Comparison of ENCODE assay signal across 31 cellular contexts in the genomic region with DNA sequence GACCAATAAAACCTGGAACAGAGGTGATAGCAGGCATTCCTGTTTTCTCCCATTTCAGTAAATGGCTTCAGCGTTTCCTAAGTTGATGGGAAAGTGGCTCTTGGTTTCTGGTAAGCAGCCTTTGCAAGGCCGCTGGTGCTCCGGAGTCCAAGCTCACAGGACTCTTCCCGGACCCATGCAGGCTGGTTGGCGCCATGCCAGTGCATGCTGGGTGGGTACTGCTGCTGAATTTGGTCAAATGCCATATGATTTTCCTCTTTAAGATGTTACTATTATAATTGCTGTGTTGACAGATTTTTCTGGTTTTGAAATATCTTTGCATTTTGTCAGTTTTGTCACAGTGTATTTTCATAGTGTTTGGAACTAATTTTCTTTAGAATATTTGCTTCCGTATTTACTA. TPM values are rescaled to one million over a fixed set of nuclear protein-coding genes. Genes with fewer than 3 reads are reported as not detected.
A peak's percentile ranks its signal among the peaks of the same experiment; 100 is the strongest.
DNase-seq lines count a peak whose midpoint lies in the region; ATAC-seq and TF ChIP-seq lines count a peak whose summit lies in the region.
"Had no signal": no experiment of that assay in that cellular context is flagged by ENCODE, and none has a peak within 500 bp of the region (broad histone marks: within the 10 kb centered on the region; RNA-seq: fewer than 3 reads in every experiment).

No MANE protein-coding gene starts in this region.

- H2BK5ac ChIP-seq in IMR-90 (ENCODE audit: low read depth, low read length, poor library complexity, severe bottlenecking): no peak overlapping the region

- peaks cover 27 to 45% of the 10 kb centered on the region in 2 donors for H3K4me1 Mint-ChIP-seq in natural killer cell
- peaks cover 19 to 37% of the 10 kb centered on the region in 2 donors for H3K4me1 Mint-ChIP-seq in natural killer cell treated with Interleukin-12 subunit alpha and Interleukin-12 subunit beta and Interleukin-15 and Interleukin-18, amount 100 ng/mL, for 72 hours (ENCODE audit: low read depth in 2 of 2)
- peaks cover 45% of the 10 kb centered on the region for H3K4me1 Mint-ChIP-seq in central memory CD8-positive, alpha-beta T cell

- no peak overlapping the region for H2BK120ac ChIP-seq in IMR-90 (ENCODE audit: low read depth, low read length)

- no peak overlapping the region for H3K4ac ChIP-seq in IMR-90 (ENCODE audit: low read depth, low read length)

- no peak overlapping the region for H3K4me2 ChIP-seq in IMR-90 (ENCODE audit: low read depth, low read length)
- H3K4me2 ChIP-seq: KMS-11 had no signal

- TF ChIP-seq POLR2A in IMR-90 (IDR thresholded peaks at IDR 0.05; ENCODE audit: low read depth, low read length): no peak

- H3K4me3 ChIP-seq in IMR-90 (ENCODE audit: insufficient read depth, low read depth, low read length) (no peak overlapping the region), brain microvascular endothelial cell (ENCODE audit: low read depth, low read length) (no peak overlapping the region)
- H3K4me3 ChIP-seq: adrenal gland, body of pancreas, gastrocnemius medialis, lower lobe of right lung, prostate gland had no signal

- peaks cover 3% of the 10 kb centered on the region; the same call in 1 of the 2 replicates for H4K20me1 ChIP-seq in IMR-90 (ENCODE audit: insufficient read depth, low read length)

- 38% methylated on average over 3 of the region's 6 CpGs; no CpG with 5 or more reads in 1 of the 2 experiments for WGBS in IMR-90 (ENCODE audit: extremely low coverage in 2 of 2, insufficient read length in 1 of 2), 2 experiments

- no peak for TF ChIP-seq RAD21 in IMR-90 (IDR thresholded peaks at IDR 0.05; ENCODE audit: low read length)

- H4K5ac ChIP-seq in IMR-90 (ENCODE audit: low read depth, low read length): no peak overlapping the region

- H3K23ac ChIP-seq in IMR-90 (ENCODE audit: low read depth, low read length): no peak overlapping the region

- DNase-seq in natural killer cell (no peak), IMR-90 (no peak), brain microvascular endothelial cell (no peak), AG08395 (ENCODE audit: low spot score) (no peak)
- DNase-seq in natural killer cell treated with Interleukin-12 subunit alpha and Interleukin-12 subunit beta and Interleukin-15 and Interleukin-18, amount 100 ng/mL, for 72 hours (ENCODE audit: low spot score): no peak
- DNase-seq in central memory CD8-positive, alpha-beta T cell (ENCODE audit: low spot score in 2 of 2): no peak
- DNase-seq in activated naive CD4-positive, alpha-beta T cell (lab: John Stamatoyannopoulos, UW): no peak
- DNase-seq: activated CD4-positive, alpha-beta T cell treated with anti-CD3 and anti-CD28 coated beads, Interleukin-2, amount 50 U/mL, for 4 hours; activated CD8-positive, alpha-beta memory T cell treated with anti-CD3 and anti-CD28 coated beads, Interleukin-2, amount 10 ng/mL, durations not matched to agents 7 days and 5 days; activated naive CD4-positive, alpha-beta T cell treated with anti-CD3 and anti-CD28 coated beads for 36 hours; activated T-cell treated with anti-CD3 and anti-CD28 coated beads, Interleukin-2, amount 50 U/mL, for 48 hours; body of pancreas; CD4-positive, alpha-beta memory T cell; gastrocnemius medialis; GOT3; HFFc6; kidney glomerular epithelial cell; lower lobe of right lung; naive thymus-derived CD8-positive, alpha-beta T cell; NCI-H2029 treated with DMSO at 0.1 percent for 48 hours; NCI-H2227 treated with DMSO at 0.1 percent for 48 hours; NCI-H774; occipital lobe had no signal

- H3K27ac ChIP-seq in IMR-90 (ENCODE audit: insufficient read depth, low read length) (no peak overlapping the region), brain microvascular endothelial cell (no peak overlapping the region)
- H3K27ac ChIP-seq: body of pancreas, gastrocnemius medialis, KMS-11, lower lobe of right lung, prostate gland, RWPE1 had no signal

- POLR2A ChIA-PET in IMR-90 (lab: Charles Lee; ENCODE audit: unreplicated experiment): no interaction called here

- no peak for TF ChIP-seq CTCF in natural killer cell (IDR thresholded peaks at IDR 0.05)
- TF ChIP-seq CTCF in IMR-90 (conservative IDR thresholded peaks at IDR 0.05; ENCODE audit: low read depth, low read length): no peak
- TF ChIP-seq CTCF in brain microvascular endothelial cell (IDR thresholded peaks at IDR 0.05; ENCODE audit: low read depth, low read length, missing control alignments): no peak

- BruUV-seq in IMR-90 (replicated peaks; lab: Mats Ljungman, UMichigan): no TSS peak

- H3K14ac ChIP-seq in IMR-90 (replicated peaks; ENCODE audit: low read depth, low read length): no peak overlapping the region

- H3K18ac ChIP-seq in IMR-90 (ENCODE audit: low read depth, low read length): no peak overlapping the region

- peak overlapping the region; percentile 27 to 56 for H3K27ac Mint-ChIP-seq in natural killer cell
- H3K27ac Mint-ChIP-seq in natural killer cell treated with Interleukin-12 subunit alpha and Interleukin-12 subunit beta and Interleukin-15 and Interleukin-18, amount 100 ng/mL, for 72 hours: no peak overlapping the region
- H3K27ac Mint-ChIP-seq in central memory CD8-positive, alpha-beta T cell (ENCODE audit: low read depth): peak overlapping the region; percentile 51
- H3K27ac Mint-ChIP-seq: activated CD8-positive, alpha-beta memory T cell treated with anti-CD3 and anti-CD28 coated beads, Interleukin-2, amount 10 ng/mL, durations not matched to agents 7 days and 5 days; activated naive CD4-positive, alpha-beta T cell treated with anti-CD3 and anti-CD28 coated beads for 36 hours; HFFc6; T-helper 1 cell treated with Interleukin-12 subunit alpha and Interleukin-12 subunit beta and Interleukin-4 antibody, amounts not matched to agents 30 μg/mL and 1 μg/mL, for 36 hours; type B pancreatic cell had no signal

- H3K4me3 Mint-ChIP-seq in natural killer cell: no peak overlapping the region
- H3K4me3 Mint-ChIP-seq in natural killer cell treated with Interleukin-12 subunit alpha and Interleukin-12 subunit beta and Interleukin-15 and Interleukin-18, amount 100 ng/mL, for 72 hours: no peak overlapping the region
- H3K4me3 Mint-ChIP-seq in central memory CD8-positive, alpha-beta T cell: no peak overlapping the region
- H3K4me3 Mint-ChIP-seq: activated CD8-positive, alpha-beta memory T cell treated with anti-CD3 and anti-CD28 coated beads, Interleukin-2, amount 10 ng/mL, durations not matched to agents 7 days and 5 days; activated naive CD4-positive, alpha-beta T cell treated with anti-CD3 and anti-CD28 coated beads for 36 hours; HFFc6; naive thymus-derived CD8-positive, alpha-beta T cell; stimulated activated memory B cell treated with anti-CD40 and anti-IgM and Interleukin-4, amounts not matched to agents 10 μg/mL and 1 μg/mL and 100 μg/mL, for 72 hours; T-helper 1 cell treated with Interleukin-12 subunit alpha and Interleukin-12 subunit beta and Interleukin-4 antibody, amounts not matched to agents 30 μg/mL and 1 μg/mL, for 36 hours; type B pancreatic cell had no signal

- intact Hi-C loops in natural killer cell (cut with micrococcal nuclease) (no loop called here), IMR-90 (cut with micrococcal nuclease) (no loop called here)

- no peak overlapping the region for H3K9ac ChIP-seq in IMR-90 (ENCODE audit: low read depth, low read length)
- H3K9ac ChIP-seq: KMS-11 had no signal

- H3K27me3 ChIP-seq in IMR-90 (ENCODE audit: control insufficient read depth, insufficient read depth, low read length): peaks cover 2% of the 10 kb centered on the region; the same call in 1 of the 2 replicates
- no peaks in the 10 kb centered on the region for H3K27me3 ChIP-seq in brain microvascular endothelial cell (replicated peaks)
- H3K27me3 ChIP-seq: adrenal gland, body of pancreas, gastrocnemius medialis had no signal

- H3K36me3 Mint-ChIP-seq in natural killer cell: peaks cover 7% of the 10 kb centered on the region
- H3K36me3 Mint-ChIP-seq in natural killer cell treated with Interleukin-12 subunit alpha and Interleukin-12 subunit beta and Interleukin-15 and Interleukin-18, amount 100 ng/mL, for 72 hours: peaks cover 4% of the 10 kb centered on the region
- peaks cover 18% of the 10 kb centered on the region for H3K36me3 Mint-ChIP-seq in central memory CD8-positive, alpha-beta T cell (ENCODE audit: insufficient read depth)

- H2BK20ac ChIP-seq in IMR-90 (ENCODE audit: low read depth, low read length): no peak overlapping the region

- H2AK5ac ChIP-seq in IMR-90 (ENCODE audit: low read depth, low read length): no peak overlapping the region

- dilution Hi-C loops in IMR-90 (cut with HindIII; ENCODE audit: low sequenced_read_pairs, unreplicated experiment): no loop called here

- H3K9me1 ChIP-seq in IMR-90 (ENCODE audit: insufficient read depth, low read length): peaks cover 3% of the 10 kb centered on the region; the same call in 1 of the 2 replicates

- H3K9me3 Mint-ChIP-seq in natural killer cell: no peaks in the 10 kb centered on the region
- no peaks in the 10 kb centered on the region for H3K9me3 Mint-ChIP-seq in natural killer cell treated with Interleukin-12 subunit alpha and Interleukin-12 subunit beta and Interleukin-15 and Interleukin-18, amount 100 ng/mL, for 72 hours
- no peaks in the 10 kb centered on the region for H3K9me3 Mint-ChIP-seq in central memory CD8-positive, alpha-beta T cell
- H3K9me3 Mint-ChIP-seq: type B pancreatic cell had no signal

- in situ Hi-C loops in IMR-90 (cut with MboI; ENCODE audit: low sequenced_read_pairs): no loop called here
- in situ Hi-C loops in brain microvascular endothelial cell (cut with HindIII; ENCODE audit: low pct_ligation_motif_present, low sequenced_read_pairs): no loop called here

- no peak overlapping the region for H3K56ac ChIP-seq in IMR-90 (ENCODE audit: extremely low read depth, insufficient read depth, low read length)

- ATAC-seq in natural killer cell (no peak), IMR-90 (ENCODE audit: low read depth) (no peak)
- no peak for ATAC-seq in natural killer cell treated with Interleukin-12 subunit alpha and Interleukin-12 subunit beta and Interleukin-15 and Interleukin-18, amount 100 ng/mL, for 72 hours
- ATAC-seq in central memory CD8-positive, alpha-beta T cell (replicated peaks; ENCODE audit: extremely low read depth, poor library complexity, severe bottlenecking): no peak
- ATAC-seq: activated CD4-positive, CD25-positive, alpha-beta regulatory T cell treated with anti-CD3 and anti-CD28 coated beads, Interleukin-2, amount 50 U/mL, for 24 hours; activated CD8-positive, alpha-beta memory T cell treated with anti-CD3 and anti-CD28 coated beads, Interleukin-2, amount 10 ng/mL, durations not matched to agents 7 days and 5 days; body of pancreas; gastrocnemius medialis; lower lobe of right lung; naive thymus-derived CD8-positive, alpha-beta T cell; stimulated activated memory B cell treated with anti-CD40 and anti-IgM and Interleukin-4, amounts not matched to agents 10 μg/mL and 1 μg/mL and 100 μg/mL, for 72 hours had no signal

- H2AK9ac ChIP-seq in IMR-90 (replicated peaks; ENCODE audit: low read depth, low read length, poor library complexity): no peak overlapping the region

- H2BK15ac ChIP-seq in IMR-90 (ENCODE audit: low read depth, low read length): no peak overlapping the region

- no peaks in the 10 kb centered on the region for H3K4me1 ChIP-seq in IMR-90 (ENCODE audit: control insufficient read depth, insufficient read depth, low read length)
- H3K4me1 ChIP-seq: prostate gland had no signal

- CTCF ChIA-PET in IMR-90 (lab: Yijun Ruan, JAX): no interaction called here

- no peaks in the 10 kb centered on the region for H3K27me3 Mint-ChIP-seq in natural killer cell (ENCODE audit: low read depth in 2 of 2)
- no peaks in the 10 kb centered on the region for H3K27me3 Mint-ChIP-seq in natural killer cell treated with Interleukin-12 subunit alpha and Interleukin-12 subunit beta and Interleukin-15 and Interleukin-18, amount 100 ng/mL, for 72 hours
- no peaks in the 10 kb centered on the region for H3K27me3 Mint-ChIP-seq in central memory CD8-positive, alpha-beta T cell
- H3K27me3 Mint-ChIP-seq: activated CD8-positive, alpha-beta memory T cell treated with anti-CD3 and anti-CD28 coated beads, Interleukin-2, amount 10 ng/mL, durations not matched to agents 7 days and 5 days; CD4-positive, alpha-beta memory T cell; naive thymus-derived CD8-positive, alpha-beta T cell; stimulated activated memory B cell treated with anti-CD40 and anti-IgM and Interleukin-4, amounts not matched to agents 10 μg/mL and 1 μg/mL and 100 μg/mL, for 72 hours had no signal

- no peak overlapping the region for H2AFZ ChIP-seq in IMR-90 (replicated peaks; ENCODE audit: low read length, poor library complexity)

- H3K36me3 ChIP-seq in IMR-90 (ENCODE audit: control insufficient read depth, insufficient read depth, low read length): no peaks in the 10 kb centered on the region
- no peaks in the 10 kb centered on the region for H3K36me3 ChIP-seq in brain microvascular endothelial cell (replicated peaks)
- H3K36me3 ChIP-seq: adrenal gland, gastrocnemius medialis, prostate gland had no signal

- no peaks in the 10 kb centered on the region for H3K9me3 ChIP-seq in IMR-90 (ENCODE audit: control insufficient read depth, insufficient read depth, low read length)
- H3K9me3 ChIP-seq: adrenal gland, body of pancreas, gastrocnemius medialis, lower lobe of right lung, prostate gland had no signal

- H4K91ac ChIP-seq in IMR-90 (ENCODE audit: insufficient read depth, low read depth, low read length): no peak overlapping the region

- H4K8ac ChIP-seq in IMR-90 (ENCODE audit: low read depth in 2 of 2, low read length in 2 of 2): no peak overlapping the region

- H3K79me1 ChIP-seq in IMR-90 (ENCODE audit: low read depth in 1 of 2, low read length in 2 of 2): no peaks in the 10 kb centered on the region

RNA-seq across cellular contexts. Expression of a gene that starts 27.7 kb away (rescaled TPM):
- total RNA-seq in natural killer cell: 100 to 1,000 TPM; 716 to 779 (median 736) TPM
- 100 to 1,000 TPM; 149 to 210 TPM for total RNA-seq in natural killer cell treated with Interleukin-12 subunit alpha and Interleukin-12 subunit beta and Interleukin-15 and Interleukin-18, amount 100 ng/mL, for 72 hours
- total RNA-seq in IMR-90 (2012; rRNA removed): 78.7 and 107 TPM in 2 replicates
- polyA plus RNA-seq in IMR-90 (2012; rRNA removed): 56.7 and 65.9 TPM in 2 replicates
- 15.8 and 38.8 TPM in 2 replicates for polyA plus RNA-seq in IMR-90 (2012; cell fraction: cytosol; rRNA removed)
- polyA plus RNA-seq in IMR-90 (2012; cell fraction: nucleus; rRNA removed; ENCODE audit: low replicate concordance): 29.0 and 68.7 TPM in 2 replicates

Comparison
In these comparisons a context has a peak if more than half of its experiments do, and no peak if none do; other contexts are left out.
1. H3K27ac Mint-ChIP-seq: peak in natural killer cell (2 of 2) and central memory CD8-positive, alpha-beta T cell (single experiment); none in natural killer cell treated with Interleukin-12 subunit alpha and Interleukin-12 subunit beta and Interleukin-15 and Interleukin-18, amount 100 ng/mL, for 72 hours (0 of 2).